Comparison of ENCODE assay signal across 8 cellular contexts in the genomic region with DNA sequence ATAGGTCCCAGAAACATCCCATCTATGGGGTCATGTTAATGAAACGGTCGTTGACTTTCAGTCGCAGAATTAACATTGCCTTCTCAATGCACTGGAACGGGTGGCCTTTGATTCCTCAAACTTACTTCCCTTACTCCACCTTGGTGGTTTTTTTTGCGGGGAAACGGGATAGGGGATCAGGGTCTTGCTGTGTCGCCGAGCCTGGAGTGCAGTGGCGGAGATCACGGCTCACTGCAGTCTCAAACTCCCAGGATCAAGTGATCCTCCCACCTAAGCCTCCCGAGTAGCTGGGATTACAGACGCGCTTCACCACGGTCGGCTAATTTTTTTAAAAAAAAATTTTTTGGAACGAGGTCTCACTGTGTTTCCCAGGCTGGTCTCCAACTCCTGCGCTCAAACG. TPM values are rescaled to one million over a fixed set of nuclear protein-coding genes. Genes with fewer than 3 reads are reported as not detected.
DNase-seq lines count a peak whose midpoint lies in the region; ATAC-seq, FAIRE-seq and TF ChIP-seq lines count a peak whose summit lies in the region.

No MANE protein-coding gene starts in this region.

- H3K4me3 Mint-ChIP-seq in HFFc6: peak overlapping the region; percentile 97

- no peaks in the 10 kb centered on the region for H4K20me1 ChIP-seq in K562 (replicated peaks; ENCODE audit: control insufficient read depth, insufficient read depth, low read length)

- CTCF ChIA-PET in K562 (lab: Yijun Ruan, JAX; ENCODE audit: low intra/inter-chr PET ratio): interaction anchor here (0.6 to 0.9 kb wide), 2 partner anchors 399 to 419 kb away, joined by 3 read pairs; no protein-coding TSS in a partner anchor

- peaks cover 12% of the 10 kb centered on the region for H3K9me3 ChIP-seq in K562 (replicated peaks; ENCODE audit: control insufficient read depth, insufficient read depth, low read depth, low read length)
- no peaks in the 10 kb centered on the region for H3K9me3 ChIP-seq in mesenchymal stem cell (ENCODE audit: control insufficient read depth, low read length)

- H3K79me2 ChIP-seq in K562 (ENCODE audit: control insufficient read depth, insufficient read depth, low read length): peaks cover 45% of the 10 kb centered on the region

- no peak for FAIRE-seq in K562 (lab: Jason Lieb, UNC)
- FAIRE-seq in urothelium cell line (lab: Jason Lieb, UNC): no peak

- H3K79me1 ChIP-seq in mesenchymal stem cell (replicated peaks; ENCODE audit: low read length, poor library complexity, severe bottlenecking): peaks cover 8% of the 10 kb centered on the region

- H3K9me1 ChIP-seq in K562 (ENCODE audit: control insufficient read depth, insufficient read depth, low read length): no peaks in the 10 kb centered on the region

- TF ChIP-seq RAD21 in K562 (CRISPR knock-in tag; conservative IDR thresholded peaks at IDR 0.05 in 1 of 2, IDR thresholded peaks at IDR 0.05 in 1 of 2): no peak

- H3K23ac ChIP-seq in mesenchymal stem cell (ENCODE audit: low read length in 2 of 2): no peak overlapping the region

- peak overlapping the region; percentile 83 for H3K27ac Mint-ChIP-seq in HFFc6

- no peaks in the 10 kb centered on the region; the same call in 1 of the 2 replicates for H3K27me3 Mint-ChIP-seq in HFFc6 (ENCODE audit: insufficient read depth)

- TF ChIP-seq EP300 in K562 (IDR thresholded peaks at IDR 0.05; ENCODE audit: low read length): no peak

- H3K4me1 Mint-ChIP-seq in HFFc6 (ENCODE audit: low read depth): peaks cover 39% of the 10 kb centered on the region

- TF ChIP-seq CTCF in 22Rv1 (IDR thresholded peaks at IDR 0.05): no peak
- no peak for TF ChIP-seq CTCF in HFFc6 (IDR thresholded peaks at IDR 0.05)
- TF ChIP-seq CTCF in K562 (IDR thresholded peaks at IDR 0.05 in 2 of 3, conservative IDR thresholded peaks at IDR 0.05 in 1 of 3; ENCODE audit: insufficient read depth in 2 of 3, low read depth in 1 of 3, low read length in 3 of 3): no peak

- POLR2A ChIA-PET in K562 (lab: Yijun Ruan, JAX): interaction anchor here (0.8 kb wide), 1 partner anchor 42 kb away, joined by 3 read pairs; no protein-coding TSS in a partner anchor

- H3K27me3 ChIP-seq in K562 (ENCODE audit: control insufficient read depth in 2 of 2, insufficient read depth in 2 of 2, low read length in 2 of 2): no peaks in the 10 kb centered on the region
- H3K27me3 ChIP-seq in mesenchymal stem cell (ENCODE audit: control insufficient read depth in 1 of 2, insufficient read depth in 1 of 2, low read length in 2 of 2): no peaks in the 10 kb centered on the region

- H3K4me3 ChIP-seq in K562 (peak overlapping the region; percentile 82), mesenchymal stem cell (ENCODE audit: insufficient read depth in 1 of 2, low read depth in 1 of 2, low read length in 2 of 2) (peak overlapping the region; percentile 98 to 99)

- H2BK12ac ChIP-seq in mesenchymal stem cell (ENCODE audit: low read length in 2 of 2): no peak overlapping the region

- H4K8ac ChIP-seq in mesenchymal stem cell (ENCODE audit: low read length): no peak overlapping the region

- peak overlapping the region; percentile 79 to 97 for H3K9ac ChIP-seq in K562 (ENCODE audit: insufficient read depth in 1 of 2, low read depth in 2 of 2, low read length in 2 of 2)
- H3K9ac ChIP-seq in mesenchymal stem cell (ENCODE audit: low read length): peak overlapping the region; percentile 94

- no peak overlapping the region for H2BK5ac ChIP-seq in mesenchymal stem cell (ENCODE audit: low read depth, low read length, poor library complexity, severe bottlenecking)

- TF ChIP-seq POLR2A in K562 (conservative IDR thresholded peaks at IDR 0.05): no peak

- H3K4me1 ChIP-seq in K562 (replicated peaks in 1 of 2; ENCODE audit: control insufficient read depth in 2 of 2, insufficient read depth in 2 of 2, low read length in 2 of 2) (peaks cover 0 to 7% of the 10 kb centered on the region in 2 experiments; a peak in 2 of 5 replicates), mesenchymal stem cell (ENCODE audit: control insufficient read depth, insufficient read depth, low read depth, low read length) (no peaks in the 10 kb centered on the region)

- H3K4me2 ChIP-seq in K562 (ENCODE audit: insufficient read depth, low read length) (peak overlapping the region; percentile 84), mesenchymal stem cell (ENCODE audit: low read length, poor library complexity, severe bottlenecking) (peak overlapping the region; percentile 89)

- H4K91ac ChIP-seq in mesenchymal stem cell (ENCODE audit: low read length): no peak overlapping the region

- H3K27ac ChIP-seq in 22Rv1 (peak overlapping the region; percentile 84), K562 (ENCODE audit: extremely low read depth, low read depth, low read length) (peak overlapping the region; percentile 79), mesenchymal stem cell (ENCODE audit: low read length, poor library complexity, severe bottlenecking) (no peak overlapping the region)

- H3K18ac ChIP-seq in mesenchymal stem cell (ENCODE audit: low read depth in 1 of 2, low read length in 2 of 2): no peak overlapping the region

- in situ Hi-C loops in K562 (cut with MboI): loop anchor here (25.0 kb wide), 1 partner anchor 640 kb away; no protein-coding TSS in a partner anchor

- no TSS peak for BruUV-seq in K562 (replicated peaks; lab: Mats Ljungman, UMichigan)

- no peak overlapping the region for H2BK120ac ChIP-seq in mesenchymal stem cell (ENCODE audit: low read depth, low read length)

- H3K14ac ChIP-seq in mesenchymal stem cell (ENCODE audit: low read length in 2 of 2): no peak overlapping the region

- H3K36me3 ChIP-seq in K562 (ENCODE audit: control insufficient read depth, insufficient read depth, low read length) (peaks cover 37% of the 10 kb centered on the region; the same call in 2 of the 3 replicates), mesenchymal stem cell (ENCODE audit: control insufficient read depth in 1 of 2, insufficient read depth in 2 of 2, low read depth in 1 of 2, low read length in 2 of 2) (peaks cover 6 to 18% of the 10 kb centered on the region in 2 experiments)

- H2AK5ac ChIP-seq in mesenchymal stem cell (ENCODE audit: low read length, severe bottlenecking): no peak overlapping the region

- H3K9me3 Mint-ChIP-seq in HFFc6: no peaks in the 10 kb centered on the region

- no peak for DNase-seq in HFFc6
- no peak for DNase-seq in K562 (ENCODE audit: extremely low read depth in 1 of 4, low spot score in 3 of 4)
- peak; percentile 22 for DNase-seq in mesenchymal stem cell
- no peak for DNase-seq in Ammon's horn (ENCODE audit: low spot score)
- no peak for DNase-seq in urothelium cell line (ENCODE audit: low spot score)

- H3K36me3 Mint-ChIP-seq in HFFc6 (ENCODE audit: low read depth): no peaks in the 10 kb centered on the region

- 3% methylated on average over 14 of the region's 18 CpGs for WGBS in K562 (ENCODE audit: insufficient coverage, low coverage, missing lambda C conversion rate)
- WGBS in mesenchymal stem cell: 4% methylated on average over 18 of the region's 18 CpGs

- H3K4ac ChIP-seq in mesenchymal stem cell (ENCODE audit: low read depth in 1 of 2, low read length in 2 of 2): no peak overlapping the region

- intact Hi-C loops in K562 (cut with micrococcal nuclease): loop anchor here (5.0 to 10.0 kb wide), 2 partner anchors 207 to 400 kb away; no protein-coding TSS in a partner anchor

- H2AFZ ChIP-seq in K562 (ENCODE audit: low read depth, low read length) (peak overlapping the region; percentile 84), mesenchymal stem cell (ENCODE audit: low read depth, low read length) (no peak overlapping the region)

- no peak overlapping the region for H2BK15ac ChIP-seq in mesenchymal stem cell (ENCODE audit: low read depth, poor library complexity, severe bottlenecking)

- ATAC-seq in K562 (peak; percentile 39), GM21367 (IDR thresholded peaks at IDR 0.05; ENCODE audit: unreplicated experiment) (no peak), HG03342 (IDR thresholded peaks at IDR 0.05; ENCODE audit: unreplicated experiment) (no peak)

RNA-seq across cellular contexts. Expression of a gene that starts 0.8 kb away (rescaled TPM):
- 10 to 100 TPM; 19.7 to 22.8 (median 21.6) TPM for total RNA-seq in HFFc6 (2021; fragmentation: NEBNext Ultra II Directional; extraction: Animal tissue kit (Norgen Biotek cat#: 25700))
- 70.8 and 90.9 TPM in 2 replicates for total RNA-seq in K562 (2011; cell fraction: chromatin; rRNA removed; ENCODE audit: low replicate concordance)
- total RNA-seq in K562 (2011; cell fraction: nucleolus; rRNA removed): 37.9 and 38.0 TPM in 2 replicates
- 41.7 and 49.2 TPM in 2 replicates for total RNA-seq in K562 (2011; cell fraction: nucleoplasm; rRNA removed)
- total RNA-seq in K562 (2014; rRNA removed) (21.2 and 26.9 TPM in 2 replicates), K562 (2014; rRNA removed; fragmentation: Illumina TruSeq; extraction: Trizol) (15.3 and 16.4 TPM in 2 replicates), K562 (2015; rRNA removed; fragmentation: Illumina TruSeq; extraction: Trizol) (17.2 and 18.8 TPM in 2 replicates), K562 (2021) (18.8 and 21.1 TPM in 2 replicates)
- polyA plus RNA-seq in K562 (2011; rRNA removed) (20.7 and 21.2 TPM in 2 replicates), K562 (2014; fragmentation: Illumina TruSeq; extraction: Trizol) (11.6 and 13.0 TPM in 2 replicates), K562 (2014; fragmentation: Nextera tagmentation; extraction: Ambion mirVana) (1 to 10 TPM; 6.4 to 7.0 TPM), K562 (2014; rRNA removed) (17.2 and 21.3 TPM in 2 replicates)
- polyA plus RNA-seq in K562 (2011; cell fraction: cytosol; rRNA removed): 11.5 and 12.7 TPM in 2 replicates
- polyA plus RNA-seq in K562 (2011; cell fraction: nucleus; rRNA removed): 72.0 and 76.5 TPM in 2 replicates
- 8.2 and 8.9 TPM in 2 replicates for polyA plus RNA-seq in K562 (2012)
- 34.9 and 41.6 TPM in 2 replicates for polyA minus RNA-seq in K562 (2011; rRNA and poly(A)+ RNA removed)
- 8.5 and 8.8 TPM in 2 replicates for polyA minus RNA-seq in K562 (2011; cell fraction: cytosol; rRNA and poly(A)+ RNA removed)
- polyA minus RNA-seq in K562 (2011; cell fraction: nucleus; rRNA and poly(A)+ RNA removed): 37.4 and 52.9 TPM in 2 replicates
- 16.0 TPM for polyA plus RNA-seq in mesenchymal stem cell (2013, experiment 1 of 2)
- polyA plus RNA-seq in mesenchymal stem cell (2013, experiment 2 of 2): 14.3 TPM

RNA-seq across cellular contexts. Expression of a gene that starts 55.4 kb away (rescaled TPM):
- total RNA-seq in HFFc6 (2021; fragmentation: NEBNext Ultra II Directional; extraction: Animal tissue kit (Norgen Biotek cat#: 25700)): not detected
- not detected in 2 replicates for total RNA-seq in K562 (2011; cell fraction: chromatin; rRNA removed; ENCODE audit: low replicate concordance)
- not detected in 2 replicates for total RNA-seq in K562 (2011; cell fraction: nucleolus; rRNA removed)
- not detected in 2 replicates for total RNA-seq in K562 (2011; cell fraction: nucleoplasm; rRNA removed)
- not detected in 2 replicates for total RNA-seq in K562 (2014; rRNA removed)
- not detected in 2 replicates for total RNA-seq in K562 (2014; rRNA removed; fragmentation: Illumina TruSeq; extraction: Trizol)
- 0.04 TPM in 1 of 2 replicates, not detected in the other for total RNA-seq in K562 (2015; rRNA removed; fragmentation: Illumina TruSeq; extraction: Trizol)
- 0.64 TPM in 1 of 2 replicates, not detected in the other for total RNA-seq in K562 (2021)
- not detected in 2 replicates for polyA plus RNA-seq in K562 (2011; rRNA removed)
- not detected in 2 replicates for polyA plus RNA-seq in K562 (2011; cell fraction: cytosol; rRNA removed)
- not detected in 2 replicates for polyA plus RNA-seq in K562 (2011; cell fraction: nucleus; rRNA removed)
- polyA plus RNA-seq in K562 (2012): 0.03 TPM in 1 of 2 replicates, not detected in the other
- polyA plus RNA-seq in K562 (2014; fragmentation: Illumina TruSeq; extraction: Trizol): not detected in 2 replicates
- under 1 TPM; 0.06 to 0.56 TPM for polyA plus RNA-seq in K562 (2014; fragmentation: Nextera tagmentation; extraction: Ambion mirVana)
- polyA plus RNA-seq in K562 (2014; rRNA removed): not detected in 2 replicates
- polyA minus RNA-seq in K562 (2011; rRNA and poly(A)+ RNA removed): not detected in 2 replicates
- polyA minus RNA-seq in K562 (2011; cell fraction: cytosol; rRNA and poly(A)+ RNA removed): not detected in 2 replicates
- 0.11 TPM in 1 of 2 replicates, not detected in the other for polyA minus RNA-seq in K562 (2011; cell fraction: nucleus; rRNA and poly(A)+ RNA removed)
- not detected for polyA plus RNA-seq in mesenchymal stem cell (2013, experiment 1 of 2)
- polyA plus RNA-seq in mesenchymal stem cell (2013, experiment 2 of 2): not detected
